ENCODE assay signal across 8 cellular contexts in genomic region chr2:96265840-96266569, GRCh38. TPM values are rescaled to one million over a fixed set of nuclear protein-coding genes. Genes with fewer than 3 reads are reported as not detected.
DNase-seq lines count a peak whose midpoint lies in the region; ATAC-seq, FAIRE-seq and TF ChIP-seq lines count a peak whose summit lies in the region.

Gene CIAO1, plus strand, starts transcription at chr2:96266225. Its CDS starts 126 bp downstream, at chr2:96266351.
Gene TMEM127, minus strand, starts transcription at chr2:96265997. Its CDS starts 616 bp downstream, at chr2:96265381.

- H3K4me3 ChIP-seq in HepG2 (replicated peaks in 1 of 3; ENCODE audit: insufficient read depth in 1 of 3, low read depth in 2 of 3, low read length in 3 of 3) = peak within 1 kb of the TSS; percentile 95 to 97 (median 96)

- peak within 1 kb of the TSS; percentile 86 for H3K9ac ChIP-seq in HepG2 (ENCODE audit: insufficient read depth, low read depth, low read length)

- peak; percentile 55 for FAIRE-seq in HepG2 (lab: Jason Lieb, UNC)

- in situ Hi-C loops in HepG2 (cut with HindIII; ENCODE audit: extremely low pct_ligation_motif_present, low pct_unique_long_range_greater_than_20kb) = no loop called here

- no peak within 1 kb of the TSS for H2AFZ ChIP-seq in HepG2 (ENCODE audit: low read length)

- no peaks in the 10 kb centered on the region for H3K9me3 Mint-ChIP-seq in CD14-positive monocyte
- no peaks in the 10 kb centered on the region for H3K9me3 Mint-ChIP-seq in dendritic cell treated with granulocyte-macrophage colony-stimulating factor and Interleukin-4, amounts not matched to agents 40 ng/mL and 50 ng/mL, for 4 days

- peaks cover 0 to 3% (median 0%) of the 10 kb centered on the region in 3 donors for H3K27me3 Mint-ChIP-seq in CD14-positive monocyte (ENCODE audit: low read depth in 3 of 3)
- no peaks in the 10 kb centered on the region for H3K27me3 Mint-ChIP-seq in dendritic cell treated with granulocyte-macrophage colony-stimulating factor and Interleukin-4, amounts not matched to agents 40 ng/mL and 50 ng/mL, for 4 days

- peaks cover 44% of the 10 kb centered on the region for H3K4me1 Mint-ChIP-seq in CD14-positive monocyte
- peaks cover 52% of the 10 kb centered on the region for H3K4me1 Mint-ChIP-seq in dendritic cell treated with granulocyte-macrophage colony-stimulating factor and Interleukin-4, amounts not matched to agents 40 ng/mL and 50 ng/mL, for 4 days (ENCODE audit: low read depth)

- peaks cover 6% of the 10 kb centered on the region for H4K20me1 ChIP-seq in HepG2 (ENCODE audit: insufficient read depth, low read length)

- ATAC-seq in GM19372 (IDR thresholded peaks at IDR 0.05; ENCODE audit: low read depth, unreplicated experiment) = peak; percentile 94
- ATAC-seq in HG03558 (IDR thresholded peaks at IDR 0.05; ENCODE audit: extremely low read depth, unreplicated experiment) = peak; percentile 89
- ATAC-seq in HepG2 = peak; percentile 90

- H3K27ac ChIP-seq in HepG2 (ENCODE audit: extremely low read length, insufficient read depth, low read length) = peak within 1 kb of the TSS; percentile 83

- intact Hi-C loops in CD14-positive monocyte (cut with micrococcal nuclease) (loop anchor here (2.0 to 10.0 kb wide), 7 partner anchors 25 to 271 kb away; partner anchors contain the start of genes STARD7 (in 2 of the 2), ANKRD36C (in 1 of the 2), ASTL (in 1 of the 2) and DUSP2 (in 1 of the 2)), HepG2 (cut with micrococcal nuclease; ENCODE audit: unreplicated experiment) (loop anchor here (1.0 to 2.0 kb wide), 3 partner anchors 13 to 243 kb away; partner anchors contain the start of gene SNRNP200)
- intact Hi-C loops in dendritic cell treated with granulocyte-macrophage colony-stimulating factor and Interleukin-4, amounts not matched to agents 40 ng/mL and 50 ng/mL, for 4 days (cut with micrococcal nuclease) = loop anchor here (2.0 kb wide), 2 partner anchors 57 to 127 kb away; partner anchors contain the start of genes ASTL and STARD7

- H3K36me3 Mint-ChIP-seq in CD14-positive monocyte = peaks cover 60 to 76% of the 10 kb centered on the region in 2 donors
- peaks cover 94% of the 10 kb centered on the region for H3K36me3 Mint-ChIP-seq in dendritic cell treated with granulocyte-macrophage colony-stimulating factor and Interleukin-4, amounts not matched to agents 40 ng/mL and 50 ng/mL, for 4 days (ENCODE audit: low read depth)

- TF ChIP-seq CTCF in CD14-positive monocyte (IDR thresholded peaks at IDR 0.05) (peak; percentile 20), HepG2 (CRISPR knock-in tag; IDR thresholded peaks at IDR 0.05) (peak; percentile 58)

- no TSS peak for BruUV-seq in HepG2 (replicated peaks; lab: Mats Ljungman, UMichigan)

- H3K79me2 ChIP-seq in HepG2 (ENCODE audit: insufficient read depth, low read length) = peaks cover 55% of the 10 kb centered on the region

- H3K4me3 Mint-ChIP-seq in CD14-positive monocyte = peak within 1 kb of the TSS; percentile 90 to 99
- H3K4me3 Mint-ChIP-seq in dendritic cell treated with granulocyte-macrophage colony-stimulating factor and Interleukin-4, amounts not matched to agents 40 ng/mL and 50 ng/mL, for 4 days = peak within 1 kb of the TSS; percentile 99

- H3K27ac Mint-ChIP-seq in CD14-positive monocyte = peak within 1 kb of the TSS; percentile 85 to 98 (median 94)
- H3K27ac Mint-ChIP-seq in dendritic cell treated with granulocyte-macrophage colony-stimulating factor and Interleukin-4, amounts not matched to agents 40 ng/mL and 50 ng/mL, for 4 days = peak within 1 kb of the TSS; percentile 99

- peak within 1 kb of the TSS; percentile 88 for H3K4me2 ChIP-seq in HepG2 (ENCODE audit: low read depth, low read length)

- peak in 1 of 2 experiments; percentile 84; a peak in 2 of 4 replicates for TF ChIP-seq POLR2A in HepG2 (IDR thresholded peaks at IDR 0.05; ENCODE audit: insufficient read depth in 1 of 2, low read depth in 2 of 2, low read length in 2 of 2)

- DNase-seq in CD14-positive monocyte (ENCODE audit: low spot score) (peak; percentile 99), NCI-H748 treated with DMSO at 0.1 percent for 48 hours (lab: John Stamatoyannopoulos, UW) (peak; percentile 86), HepG2 (ENCODE audit: low spot score) (peak; percentile 98)
- DNase-seq in activated CD4-positive, alpha-beta T cell treated with anti-CD3 and anti-CD28 coated beads, Interleukin-2, amount 50 U/mL, for 24 hours (ENCODE audit: low read depth in 1 of 2, low spot score in 1 of 2) = peak; percentile 96 to 98
- peak; percentile 97 for DNase-seq in stimulated activated CD4-positive, alpha-beta T cell treated with anti-CD3 and anti-CD28 coated beads, Interleukin-4, amount 100 ng/mL, for 1 hour

- peaks cover 18 to 38% of the 10 kb centered on the region in 2 experiments for H3K36me3 ChIP-seq in HepG2 (replicated peaks in 1 of 2; ENCODE audit: control insufficient read depth in 1 of 2, insufficient read depth in 2 of 2, low read length in 2 of 2)

- H3K27me3 ChIP-seq in HepG2 (ENCODE audit: control insufficient read depth in 1 of 2, insufficient read depth in 2 of 2, low read length in 2 of 2) = no peaks in the 10 kb centered on the region; a peak in 1 of 5 replicates

- 0% methylated on average over 62 of the region's 76 CpGs for WGBS in HepG2 (ENCODE audit: low lambda C conversion rate)

- CTCF ChIA-PET in HepG2 (lab: Yijun Ruan, JAX; ENCODE audit: low intra/inter-chr PET ratio, low total read pairs) = interaction anchor here (2.8 kb wide), 1 partner anchor 13 kb away, joined by 19 read pairs; no protein-coding TSS in a partner anchor

- H3K4me1 ChIP-seq in HepG2 (ENCODE audit: insufficient read depth, low read length) = peaks cover 48% of the 10 kb centered on the region

- POLR2A ChIA-PET in HepG2 (lab: Yijun Ruan, JAX) = interaction anchor here (0.5 to 3.6 kb wide), 14 partner anchors 8 to 597 kb away, joined by 3 to 46 read pairs (median 5); partner anchors contain the start of genes NCAPH, SNRNP200 and STARD7

- peak; percentile 67; the same call in 1 of the 2 replicates for TF ChIP-seq RAD21 in HepG2 (CRISPR knock-in tag; IDR thresholded peaks at IDR 0.05)

- no peaks in the 10 kb centered on the region for H3K9me3 ChIP-seq in HepG2 (ENCODE audit: low read length)

- peak in 1 of 2 experiments; percentile 65; a peak in 2 of 4 replicates for TF ChIP-seq EP300 in HepG2 (IDR thresholded peaks at IDR 0.05; ENCODE audit: low read depth in 2 of 2, low read length in 2 of 2)
- no peak for TF ChIP-seq EP300 in HepG2 (CRISPR knock-in tag; IDR thresholded peaks at IDR 0.05; ENCODE audit: borderline replicate concordance)

TF ChIP-seq in HepG2, 621 proteins besides CTCF, POLR2A, EP300 and RAD21 (continues in another document):
- peak; percentile 84 for TF ChIP-seq SMAD3 (CRISPR knock-in tag; IDR thresholded peaks at IDR 0.05)
- peak; percentile 89; the same call in 1 of the 2 replicates for TF ChIP-seq ZBTB8A (CRISPR knock-in tag; IDR thresholded peaks at IDR 0.05; ENCODE audit: borderline replicate concordance, low read depth)

RNA-seq across cellular contexts. Expression of gene CIAO1, which starts in this region (rescaled TPM):
- polyA plus RNA-seq in CD14-positive monocyte (10 to 100 TPM; 89.4 to 93.8 TPM), HepG2 (2011; rRNA removed) (109 and 120 TPM in 2 replicates)
- total RNA-seq in HepG2 (2016; rRNA removed; fragmentation: Illumina TruSeq; extraction: Trizol) = 99.3 and 118 TPM in 2 replicates
- 14.9 and 15.6 TPM in 2 replicates for total RNA-seq in HepG2 (2016; cell fraction: cytosol; rRNA removed; fragmentation: Illumina TruSeq; extraction: Trizol; ENCODE audit: low read depth)
- total RNA-seq in HepG2 (2016; cell fraction: insoluble cytoplasmic fraction; rRNA removed; fragmentation: Illumina TruSeq; extraction: Trizol) = 102 and 121 TPM in 2 replicates
- 38.1 and 39.7 TPM in 2 replicates for total RNA-seq in HepG2 (2016; cell fraction: membrane; rRNA removed; fragmentation: Illumina TruSeq; extraction: Trizol)
- total RNA-seq in HepG2 (2016; cell fraction: nucleus; rRNA removed; fragmentation: Illumina TruSeq; extraction: Trizol) = 61.9 and 65.1 TPM in 2 replicates
- 120 and 159 TPM in 2 replicates for polyA plus RNA-seq in HepG2 (2011; cell fraction: cytosol; rRNA removed)
- 110 and 111 TPM in 2 replicates for polyA plus RNA-seq in HepG2 (2011; cell fraction: nucleus; rRNA removed)
- polyA plus RNA-seq in HepG2 (2012) = 69.5 and 70.0 TPM in 2 replicates
- 16.2 and 16.4 TPM in 2 replicates for polyA plus RNA-seq in HepG2 (2016; cell fraction: cytosol; fragmentation: Illumina TruSeq; extraction: Trizol; ENCODE audit: low read depth)
- polyA plus RNA-seq in HepG2 (2016; cell fraction: insoluble cytoplasmic fraction; fragmentation: Illumina TruSeq; extraction: Trizol; ENCODE audit: low read depth) = 117 and 126 TPM in 2 replicates
- 29.3 and 29.6 TPM in 2 replicates for polyA plus RNA-seq in HepG2 (2016; cell fraction: membrane; fragmentation: Illumina TruSeq; extraction: Trizol; ENCODE audit: low read depth)
- polyA plus RNA-seq in HepG2 (2016; cell fraction: nucleus; fragmentation: Illumina TruSeq; extraction: Trizol; ENCODE audit: insufficient read depth, low read depth) = 148 and 152 TPM in 2 replicates
- 225 and 243 TPM in 2 replicates for polyA minus RNA-seq in HepG2 (2011; rRNA and poly(A)+ RNA removed; ENCODE audit: low replicate concordance)
- polyA minus RNA-seq in HepG2 (2011; cell fraction: cytosol; rRNA and poly(A)+ RNA removed) = 65.5 and 66.8 TPM in 2 replicates
- polyA minus RNA-seq in HepG2 (2011; cell fraction: nucleus; rRNA and poly(A)+ RNA removed) = 49.4 and 55.6 TPM in 2 replicates

RNA-seq across cellular contexts. Expression of gene TMEM127, which starts in this region (rescaled TPM):
- polyA plus RNA-seq in CD14-positive monocyte (100 to 1,000 TPM in 1 of 2 donors, 10 to 100 TPM in 1; 72.3 to 107 TPM), HepG2 (2011; rRNA removed) (33.9 and 45.2 TPM in 2 replicates)
- 15.7 and 21.5 TPM in 2 replicates for total RNA-seq in HepG2 (2016; rRNA removed; fragmentation: Illumina TruSeq; extraction: Trizol)
- total RNA-seq in HepG2 (2016; cell fraction: cytosol; rRNA removed; fragmentation: Illumina TruSeq; extraction: Trizol; ENCODE audit: low read depth) = 1.6 and 1.7 TPM in 2 replicates
- total RNA-seq in HepG2 (2016; cell fraction: insoluble cytoplasmic fraction; rRNA removed; fragmentation: Illumina TruSeq; extraction: Trizol) = 13.2 and 21.0 TPM in 2 replicates
- total RNA-seq in HepG2 (2016; cell fraction: membrane; rRNA removed; fragmentation: Illumina TruSeq; extraction: Trizol) = 7.2 and 9.0 TPM in 2 replicates
- 18.7 and 20.0 TPM in 2 replicates for total RNA-seq in HepG2 (2016; cell fraction: nucleus; rRNA removed; fragmentation: Illumina TruSeq; extraction: Trizol)
- polyA plus RNA-seq in HepG2 (2011; cell fraction: cytosol; rRNA removed) = 24.6 and 25.3 TPM in 2 replicates
- 23.8 and 26.6 TPM in 2 replicates for polyA plus RNA-seq in HepG2 (2011; cell fraction: nucleus; rRNA removed)
- 18.5 and 22.4 TPM in 2 replicates for polyA plus RNA-seq in HepG2 (2012)
- polyA plus RNA-seq in HepG2 (2016; cell fraction: cytosol; fragmentation: Illumina TruSeq; extraction: Trizol; ENCODE audit: low read depth) = 1.5 and 1.9 TPM in 2 replicates
- polyA plus RNA-seq in HepG2 (2016; cell fraction: insoluble cytoplasmic fraction; fragmentation: Illumina TruSeq; extraction: Trizol; ENCODE audit: low read depth) = 13.9 and 16.7 TPM in 2 replicates
- 5.0 and 5.8 TPM in 2 replicates for polyA plus RNA-seq in HepG2 (2016; cell fraction: membrane; fragmentation: Illumina TruSeq; extraction: Trizol; ENCODE audit: low read depth)
- 26.4 and 31.8 TPM in 2 replicates for polyA plus RNA-seq in HepG2 (2016; cell fraction: nucleus; fragmentation: Illumina TruSeq; extraction: Trizol; ENCODE audit: insufficient read depth, low read depth)
- 75.3 and 118 TPM in 2 replicates for polyA minus RNA-seq in HepG2 (2011; rRNA and poly(A)+ RNA removed; ENCODE audit: low replicate concordance)
- 16.4 and 21.8 TPM in 2 replicates for polyA minus RNA-seq in HepG2 (2011; cell fraction: cytosol; rRNA and poly(A)+ RNA removed)
- 26.3 and 29.3 TPM in 2 replicates for polyA minus RNA-seq in HepG2 (2011; cell fraction: nucleus; rRNA and poly(A)+ RNA removed)

Comparison
In these comparisons a context has a peak if more than half of its experiments do, and no peak if none do; other contexts are left out.
1. Peak in every context shown above with its lines: DNase-seq, ATAC-seq, H3K4me3 ChIP-seq and H3K27ac ChIP-seq.